Comparison of ENCODE assay signal across 1 cellular context in genomic region chr5:126509339-126509738, GRCh38.
TF ChIP-seq lines count a peak whose summit lies in the region.

No MANE protein-coding gene starts in this region.

TF ChIP-seq in WTC11, 78 proteins besides CTCF, POLR2A, EP300 and RAD21 (continued from another document):
- no peak for TF ChIP-seq JAZF1 (CRISPR knock-in tag; IDR thresholded peaks at IDR 0.05)
